ENCODE assay signal across 8 cellular contexts in the genomic region with DNA sequence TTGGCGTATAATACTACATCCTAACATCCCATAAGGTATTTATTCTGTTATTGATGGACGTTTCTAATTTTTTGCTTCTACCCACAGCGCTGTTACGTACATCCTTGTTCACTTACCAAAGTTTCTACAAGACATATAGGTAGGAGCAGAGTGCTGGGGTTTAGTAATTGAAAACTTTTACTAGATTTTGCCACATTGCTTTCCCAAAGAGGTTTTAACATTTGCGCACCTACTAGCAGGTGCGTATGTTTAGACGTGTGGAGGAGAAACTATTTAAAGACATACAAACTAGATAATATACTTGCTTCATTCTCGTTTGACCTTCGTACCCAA.
DNase-seq lines count a peak whose midpoint lies in the region; FAIRE-seq and TF ChIP-seq lines count a peak whose summit lies in the region.

No MANE protein-coding gene starts in this region.

- peak overlapping the region; percentile 93 for H3K4me3 Mint-ChIP-seq in T-helper 1 cell treated with Interleukin-12 subunit alpha and Interleukin-12 subunit beta and Interleukin-4 antibody, amounts not matched to agents 30 μg/mL and 1 μg/mL, for 36 hours

- no peak for TF ChIP-seq CTCF in LNCaP clone FGC (IDR thresholded peaks at IDR 0.05; ENCODE audit: control insufficient read depth, extremely low read depth, insufficient read depth)
- no peak for TF ChIP-seq CTCF in parathyroid adenoma (IDR thresholded peaks at IDR 0.05)

- H3K9ac ChIP-seq in endocrine pancreas (ENCODE audit: control insufficient read depth, insufficient read depth, low read length), result peak overlapping the region; percentile 76
- H3K9ac ChIP-seq in parathyroid adenoma, result peak overlapping the region; percentile 87

- H3K9me3 ChIP-seq in endocrine pancreas (ENCODE audit: control insufficient read depth, low read length) (no peaks in the 10 kb centered on the region), parathyroid adenoma (ENCODE audit: control insufficient read depth, low read length) (no peaks in the 10 kb centered on the region)

- DNase-seq in T-helper 1 cell (no peak), LNCaP clone FGC (ENCODE audit: low read depth) (no peak), SW 1271 (lab: John Stamatoyannopoulos, UW) (no peak), GM19239 (ENCODE audit: insufficient read length, low spot score) (no peak)
- no peak for DNase-seq in stimulated activated CD4-positive, alpha-beta T cell treated with anti-CD3 and anti-CD28 coated beads, Interleukin-1b, Interleukin-23, amount 100 ng/mL, for 48 hours

- H3K27ac Mint-ChIP-seq in T-helper 1 cell treated with Interleukin-12 subunit alpha and Interleukin-12 subunit beta and Interleukin-4 antibody, amounts not matched to agents 30 μg/mL and 1 μg/mL, for 36 hours, result peak overlapping the region; percentile 98

- H3K27ac ChIP-seq in parathyroid adenoma, result peak overlapping the region; percentile 99

- no peaks in the 10 kb centered on the region for H3K9me3 Mint-ChIP-seq in T-helper 1 cell treated with Interleukin-12 subunit alpha and Interleukin-12 subunit beta and Interleukin-4 antibody, amounts not matched to agents 30 μg/mL and 1 μg/mL, for 36 hours

- peak overlapping the region; percentile 100 for H3K4me3 ChIP-seq in LNCaP clone FGC (ENCODE audit: low read depth, low read length)
- H3K4me3 ChIP-seq in endocrine pancreas (ENCODE audit: control insufficient read depth, insufficient read depth, low read length), result peak overlapping the region; percentile 99
- H3K4me3 ChIP-seq in parathyroid adenoma (ENCODE audit: low read depth, low read length), result peak overlapping the region; percentile 93

- H3K79me2 ChIP-seq in parathyroid adenoma, result peaks cover 12% of the 10 kb centered on the region

- H3K36me3 ChIP-seq in endocrine pancreas (ENCODE audit: control insufficient read depth, insufficient read depth, low read length), result peaks cover 6% of the 10 kb centered on the region
- H3K36me3 ChIP-seq in parathyroid adenoma (ENCODE audit: control insufficient read depth, insufficient read depth, low read length), result no peaks in the 10 kb centered on the region

- FAIRE-seq in GM19239 (lab: Jason Lieb, UNC), result no peak

- peaks cover 22% of the 10 kb centered on the region for H3K4me1 ChIP-seq in endocrine pancreas (ENCODE audit: control insufficient read depth, insufficient read depth, low read length)
- no peaks in the 10 kb centered on the region for H3K4me1 ChIP-seq in parathyroid adenoma

- H3K4me2 ChIP-seq in parathyroid adenoma (ENCODE audit: low read length), result peak overlapping the region; percentile 88

- H2AFZ ChIP-seq in parathyroid adenoma, result peak overlapping the region; percentile 89

- H3K27me3 ChIP-seq in endocrine pancreas (ENCODE audit: control insufficient read depth, insufficient read depth, low read length), result no peaks in the 10 kb centered on the region
- H3K27me3 ChIP-seq in parathyroid adenoma (ENCODE audit: control insufficient read depth, insufficient read depth, low read length), result no peaks in the 10 kb centered on the region

- H3K36me3 Mint-ChIP-seq in T-helper 1 cell treated with Interleukin-12 subunit alpha and Interleukin-12 subunit beta and Interleukin-4 antibody, amounts not matched to agents 30 μg/mL and 1 μg/mL, for 36 hours (ENCODE audit: low read depth), result peaks cover 24% of the 10 kb centered on the region

- no peaks in the 10 kb centered on the region for H3K27me3 Mint-ChIP-seq in T-helper 1 cell treated with Interleukin-12 subunit alpha and Interleukin-12 subunit beta and Interleukin-4 antibody, amounts not matched to agents 30 μg/mL and 1 μg/mL, for 36 hours (ENCODE audit: low read depth)

- H3K4me1 Mint-ChIP-seq in T-helper 1 cell treated with Interleukin-12 subunit alpha and Interleukin-12 subunit beta and Interleukin-4 antibody, amounts not matched to agents 30 μg/mL and 1 μg/mL, for 36 hours (ENCODE audit: low read depth), result peaks cover 33% of the 10 kb centered on the region
